Comparison of ENCODE assay signal across 11 cellular contexts in genomic region chr14:91866061-91866460, GRCh38. TPM values are rescaled to one million over a fixed set of nuclear protein-coding genes. Genes with fewer than 3 reads are reported as not detected.
A peak's percentile ranks its signal among the peaks of the same experiment; 100 is the strongest.
DNase-seq lines count a peak whose midpoint lies in the region; ATAC-seq and TF ChIP-seq lines count a peak whose summit lies in the region.
"Had no signal": no experiment of that assay in that cellular context is flagged by ENCODE, and none has a peak within 500 bp of the region (broad histone marks: within the 10 kb centered on the region; RNA-seq: fewer than 3 reads in every experiment).

No MANE protein-coding gene starts in this region.

- no peaks in the 10 kb centered on the region for H3K36me3 ChIP-seq in upper lobe of right lung

- H3K27me3 Mint-ChIP-seq in activated CD4-positive, alpha-beta memory T cell treated with anti-CD3 and anti-CD28 coated beads, Interleukin-2, amount 10 ng/mL, durations not matched to agents 7 days and 5 days = no peaks in the 10 kb centered on the region

- no peaks in the 10 kb centered on the region for H3K27me3 ChIP-seq in upper lobe of right lung

- H3K9me3 Mint-ChIP-seq in activated CD4-positive, alpha-beta memory T cell treated with anti-CD3 and anti-CD28 coated beads, Interleukin-2, amount 10 ng/mL, durations not matched to agents 7 days and 5 days = no peaks in the 10 kb centered on the region

- peaks cover 26% of the 10 kb centered on the region for H3K4me1 ChIP-seq in upper lobe of right lung

- H3K4me3 Mint-ChIP-seq in activated CD4-positive, alpha-beta memory T cell treated with anti-CD3 and anti-CD28 coated beads, Interleukin-2, amount 10 ng/mL, durations not matched to agents 7 days and 5 days = peak overlapping the region; percentile 94

- H3K4me1 Mint-ChIP-seq in activated CD4-positive, alpha-beta memory T cell treated with anti-CD3 and anti-CD28 coated beads, Interleukin-2, amount 10 ng/mL, durations not matched to agents 7 days and 5 days = peaks cover 77% of the 10 kb centered on the region

- peak; percentile 33 for DNase-seq in activated naive CD4-positive, alpha-beta T cell treated with Interleukin-2 at 50 U/mL for 16 hours
- no peak for DNase-seq in activated naive CD4-positive, alpha-beta T cell treated with anti-CD3 and anti-CD28 coated beads, Interleukin-2, amount 50 U/mL, for 16 hours
- DNase-seq in activated CD4-positive, alpha-beta memory T cell treated with anti-CD3 and anti-CD28 coated beads, Interleukin-2, amount 10 ng/mL, durations not matched to agents 7 days and 5 days = peak; percentile 53
- DNase-seq in fibroblast of peridontal ligament (ENCODE audit: extremely low read depth) (peak; percentile 48), upper lobe of right lung (no peak), GM13977 (ENCODE audit: low spot score) (no peak)
- DNase-seq: NCI-H1092; NCI-H82; stimulated activated CD4-positive, alpha-beta T cell treated with anti-CD3 and anti-CD28 coated beads, Interleukin-12 subunit alpha, Interleukin-12 subunit beta, amount 100 ng/mL, for 4 hours had no signal

- intact Hi-C loops in upper lobe of right lung (cut with DNase I) = no loop called here

- H3K27ac ChIP-seq in upper lobe of right lung = peak overlapping the region; percentile 70

- peak overlapping the region; percentile 95 for H3K27ac Mint-ChIP-seq in activated CD4-positive, alpha-beta memory T cell treated with anti-CD3 and anti-CD28 coated beads, Interleukin-2, amount 10 ng/mL, durations not matched to agents 7 days and 5 days

- CTCF ChIA-PET in activated CD4-positive, alpha-beta memory T cell treated with anti-CD3 and anti-CD28 coated beads, Interleukin-2, amount 10 ng/mL, durations not matched to agents 7 days and 5 days (lab: Charles Lee) = interaction anchor here (1.4 to 2.7 kb wide), 2 partner anchors 45 to 131 kb away, joined by 5 to 25 read pairs; no protein-coding TSS in a partner anchor

- no peak for TF ChIP-seq CTCF in upper lobe of right lung (IDR thresholded peaks at IDR 0.05)
- TF ChIP-seq CTCF in GM13977 (IDR thresholded peaks at IDR 0.05; ENCODE audit: extremely low read depth, insufficient read depth, missing control alignments) = no peak

- POLR2A ChIA-PET in activated CD4-positive, alpha-beta memory T cell treated with anti-CD3 and anti-CD28 coated beads, Interleukin-2, amount 10 ng/mL, durations not matched to agents 7 days and 5 days (lab: Charles Lee) = interaction anchor here (1.1 to 4.4 kb wide), 12 partner anchors 8 to 752 kb away, joined by 3 to 34 read pairs (median 8); partner anchors contain the start of genes CPSF2, DGLUCY, NDUFB1 and PPP4R3A

- in situ Hi-C loops in GM13977 (cut with MboI; ENCODE audit: low pct_unique_long_range_greater_than_20kb, low sequenced_read_pairs, unreplicated experiment) = no loop called here

- peaks cover 50% of the 10 kb centered on the region for H3K36me3 Mint-ChIP-seq in activated CD4-positive, alpha-beta memory T cell treated with anti-CD3 and anti-CD28 coated beads, Interleukin-2, amount 10 ng/mL, durations not matched to agents 7 days and 5 days (ENCODE audit: low read depth)

- H3K9me3 ChIP-seq in upper lobe of right lung = no peaks in the 10 kb centered on the region

- peak overlapping the region; percentile 35 for H3K4me3 ChIP-seq in upper lobe of right lung

- ATAC-seq in upper lobe of right lung (peak; percentile 20), GM18858 (IDR thresholded peaks at IDR 0.05; ENCODE audit: unreplicated experiment) (no peak), GM18861 (IDR thresholded peaks at IDR 0.05; ENCODE audit: unreplicated experiment) (no peak)

RNA-seq across cellular contexts. Expression of gene TC2N, which starts 1.3 kb away (rescaled TPM):
- 100 to 1,000 TPM; 180 to 195 TPM for total RNA-seq in activated CD4-positive, alpha-beta memory T cell treated with anti-CD3 and anti-CD28 coated beads, Interleukin-2, amount 10 ng/mL, durations not matched to agents 7 days and 5 days
- 56.7 TPM for total RNA-seq in upper lobe of right lung

Comparison
In these comparisons a context has a peak if more than half of its experiments do, and no peak if none do; other contexts are left out.
1. DNase-seq: peak in activated naive CD4-positive, alpha-beta T cell treated with Interleukin-2 at 50 U/mL for 16 hours (single experiment), activated CD4-positive, alpha-beta memory T cell treated with anti-CD3 and anti-CD28 coated beads, Interleukin-2, amount 10 ng/mL, durations not matched to agents 7 days and 5 days (single experiment) and fibroblast of peridontal ligament (single experiment); none in activated naive CD4-positive, alpha-beta T cell treated with anti-CD3 and anti-CD28 coated beads, Interleukin-2, amount 50 U/mL, for 16 hours (single experiment), upper lobe of right lung (single experiment) and GM13977 (single experiment).